Comparison of ENCODE assay signal across 8 cellular contexts in genomic region chr4:118836763-118837507, GRCh38. TPM values are rescaled to one million over a fixed set of nuclear protein-coding genes. Genes with fewer than 3 reads are reported as not detected.
DNase-seq lines count a peak whose midpoint lies in the region; ATAC-seq and TF ChIP-seq lines count a peak whose summit lies in the region.

No MANE protein-coding gene starts in this region.

- H3K27ac ChIP-seq in SK-N-SH (ENCODE audit: low read depth in 2 of 2, low read length in 1 of 2): peak overlapping the region; percentile 90 to 95; a peak in 3 of 4 replicates
- peak overlapping the region in 1 of 4 donors; percentile 81 for H3K27ac ChIP-seq in gastrocnemius medialis

- no peak for TF ChIP-seq EP300 in SK-N-SH (IDR thresholded peaks at IDR 0.05; ENCODE audit: borderline replicate concordance in 1 of 2, low read depth in 1 of 2, low read length in 1 of 2)

- H3F3A ChIP-seq in SK-N-SH (replicated peaks; ENCODE audit: insufficient read depth): peaks cover 14% of the 10 kb centered on the region

- no peak for TF ChIP-seq RAD21 in SK-N-SH (IDR thresholded peaks at IDR 0.05; ENCODE audit: low read length)

- TF ChIP-seq POLR2A in gastrocnemius medialis (IDR thresholded peaks at IDR 0.05): no peak

- peak overlapping the region; percentile 95 for H2AFZ ChIP-seq in SK-N-SH (ENCODE audit: low read depth)

- H3K27me3 ChIP-seq in SK-N-SH (ENCODE audit: insufficient read depth) (no peaks in the 10 kb centered on the region), gastrocnemius medialis (no peaks in the 10 kb centered on the region)

- TF ChIP-seq CTCF in GM12875 (IDR thresholded peaks at IDR 0.05; ENCODE audit: borderline replicate concordance, insufficient read depth, low read depth, low read length) (no peak), SK-N-SH (IDR thresholded peaks at IDR 0.05) (no peak), fibroblast of the aortic adventitia (IDR thresholded peaks at IDR 0.05; ENCODE audit: insufficient read depth, low read length) (no peak), gastrocnemius medialis (IDR thresholded peaks at IDR 0.05 in 4 of 5, conservative IDR thresholded peaks at IDR 0.05 in 1 of 5) (no peak)

- peaks cover 18 to 22% of the 10 kb centered on the region in 2 experiments for H3K36me3 ChIP-seq in SK-N-SH (replicated peaks in 1 of 2; ENCODE audit: control insufficient read depth in 1 of 2, insufficient read depth in 2 of 2, low read length in 1 of 2)
- peaks cover 0 to 17% of the 10 kb centered on the region in 2 donors for H3K36me3 ChIP-seq in gastrocnemius medialis

- peaks cover 14 to 24% of the 10 kb centered on the region in 2 experiments for H3K4me1 ChIP-seq in SK-N-SH (ENCODE audit: control insufficient read depth in 1 of 2, insufficient read depth in 2 of 2, low read depth in 1 of 2, low read length in 1 of 2)
- peaks cover 14 to 16% of the 10 kb centered on the region in 2 donors for H3K4me1 ChIP-seq in gastrocnemius medialis

- DNase-seq in SK-N-SH: no peak
- no peak for DNase-seq in fibroblast of the aortic adventitia (ENCODE audit: low read depth)
- no peak for DNase-seq in gastrocnemius medialis
- no peak for DNase-seq in NCI-H2029 treated with DMSO at 0.1 percent for 48 hours (lab: John Stamatoyannopoulos, UW)

- intact Hi-C loops in gastrocnemius medialis (cut with DNase I; ENCODE audit: low total_unique reads): loop anchor here (1.0 to 5.0 kb wide), 3 partner anchors 45 to 132 kb away; no protein-coding TSS in a partner anchor

- no peaks in the 10 kb centered on the region for H3K9me2 ChIP-seq in SK-N-SH

- H3K4me2 ChIP-seq in SK-N-SH: peak overlapping the region; percentile 84

- H3K4me3 ChIP-seq in GM12875 (ENCODE audit: low read depth, low read length): peak overlapping the region; percentile 98
- H3K4me3 ChIP-seq in SK-N-SH (ENCODE audit: low read depth in 2 of 2, low read length in 1 of 2): peak overlapping the region; percentile 84 to 96
- H3K4me3 ChIP-seq in fibroblast of the aortic adventitia (ENCODE audit: low read depth, low read length): peak overlapping the region; percentile 88
- H3K4me3 ChIP-seq in gastrocnemius medialis: peak overlapping the region; percentile 71 to 99 (median 92)

- peaks cover 28% of the 10 kb centered on the region for H4K20me1 ChIP-seq in SK-N-SH (ENCODE audit: insufficient read depth)

- POLR2A ChIA-PET in SK-N-SH (lab: Yijun Ruan, JAX): interaction anchor here (1.0 to 2.7 kb wide), 2 partner anchors 14 to 68 kb away, joined by 3 to 9 read pairs; no protein-coding TSS in a partner anchor

- ATAC-seq in gastrocnemius medialis (no peak), HG02571 (IDR thresholded peaks at IDR 0.05; ENCODE audit: unreplicated experiment) (no peak), HG03097 (IDR thresholded peaks at IDR 0.05; ENCODE audit: low FRiP score, unreplicated experiment) (no peak), HG02678 (IDR thresholded peaks at IDR 0.05; ENCODE audit: unreplicated experiment) (no peak)

- 46% methylated on average over 8 of the region's 8 CpGs for WGBS in SK-N-SH (ENCODE audit: low lambda C conversion rate)

- no peaks in the 10 kb centered on the region for H3K9me3 ChIP-seq in SK-N-SH
- H3K9me3 ChIP-seq in gastrocnemius medialis: no peaks in the 10 kb centered on the region

- in situ Hi-C loops in gastrocnemius medialis (cut with MboI; ENCODE audit: low sequenced_read_pairs in 4 of 4): loop anchor here in 1 of 4 donors (25.0 kb wide), 1 partner anchor 250 kb away; no protein-coding TSS in a partner anchor

- H3K79me2 ChIP-seq in SK-N-SH (ENCODE audit: insufficient read depth): peaks cover 40% of the 10 kb centered on the region

- CTCF ChIA-PET in SK-N-SH (lab: Yijun Ruan, JAX): interaction anchor here (1.1 to 6.4 kb wide), 5 partner anchors 17 to 77 kb away, joined by 4 to 28 read pairs (median 4); partner anchors contain the start of gene SYNPO2

- H3K9ac ChIP-seq in SK-N-SH: peak overlapping the region; percentile 96

TF ChIP-seq in SK-N-SH, 30 proteins besides CTCF, POLR2A, EP300 and RAD21:
- TF ChIP-seq PBX3 (IDR thresholded peaks at IDR 0.05) (no peak), EZH2phosphoT487 (IDR thresholded peaks at IDR 0.05; ENCODE audit: borderline replicate concordance, low read depth) (no peak), NRF1 (IDR thresholded peaks at IDR 0.05; ENCODE audit: low read depth, low read length) (no peak), GATA2 (CRISPR knock-in tag; IDR thresholded peaks at IDR 0.05) (no peak), RCOR1 (IDR thresholded peaks at IDR 0.05; ENCODE audit: low read length) (no peak), YY1 (IDR thresholded peaks at IDR 0.05; ENCODE audit: low read depth) (no peak), FOXJ3 (CRISPR knock-in tag; IDR thresholded peaks at IDR 0.05) (no peak), SMC3 (IDR thresholded peaks at IDR 0.05; ENCODE audit: low read depth, low read length) (no peak), TAF1 (IDR thresholded peaks at IDR 0.05; ENCODE audit: borderline replicate concordance, low read depth, low read length) (no peak), RFX5 (IDR thresholded peaks at IDR 0.05; ENCODE audit: low read length) (no peak), USF2 (IDR thresholded peaks at IDR 0.05; ENCODE audit: borderline replicate concordance, low read depth, low read length) (no peak), ZBTB33 (IDR thresholded peaks at IDR 0.05; ENCODE audit: borderline replicate concordance, low read depth) (no peak)

RNA-seq across cellular contexts. Expression of gene SEC24D, which starts 1.0 kb away (rescaled TPM):
- polyA plus RNA-seq in SK-N-SH (2012; rRNA removed): 30.4 and 32.2 TPM in 2 replicates
- polyA plus RNA-seq in SK-N-SH (2012; cell fraction: cytosol; rRNA removed): 44.4 and 51.4 TPM in 2 replicates
- polyA plus RNA-seq in SK-N-SH (2012; cell fraction: nucleus; rRNA removed): 28.7 and 75.4 TPM in 2 replicates
- total RNA-seq in fibroblast of the aortic adventitia (ENCODE audit: low replicate concordance) (30.1 and 149 TPM in 2 replicates), gastrocnemius medialis (10 to 100 TPM in 3 of 4 donors, 1 to 10 TPM in 1; 8.9 to 16.2 (median 10.4) TPM)

RNA-seq across cellular contexts. Expression of gene SYNPO2, which starts 51.7 kb away (rescaled TPM):
- 7.2 and 10.8 TPM in 2 replicates for polyA plus RNA-seq in SK-N-SH (2012; rRNA removed)
- polyA plus RNA-seq in SK-N-SH (2012; cell fraction: cytosol; rRNA removed): 10.9 and 14.7 TPM in 2 replicates
- polyA plus RNA-seq in SK-N-SH (2012; cell fraction: nucleus; rRNA removed): 6.6 and 10.1 TPM in 2 replicates
- total RNA-seq in fibroblast of the aortic adventitia (ENCODE audit: low replicate concordance) (3.4 and 28.3 TPM in 2 replicates), gastrocnemius medialis (1,000 to 10,000 TPM in 3 of 4 donors, 100 to 1,000 TPM in 1; 998 to 4,186 (median 1,764) TPM)

Comparison
In these comparisons a context has a peak if more than half of its experiments do, and no peak if none do; other contexts are left out.
1. RNA of gene SYNPO2, which starts 51.7 kb away (total RNA-seq): 998 to 4,186 TPM in gastrocnemius medialis; 3.4 to 28.3 TPM in fibroblast of the aortic adventitia; every median in the first group is over 10 times any median in the second.
2. Peak in every context shown above with its lines, with median percentiles within 50 percentile points of each other: H3K4me3 ChIP-seq.